ENCODE assay signal across 8 cellular contexts in the genomic region with DNA sequence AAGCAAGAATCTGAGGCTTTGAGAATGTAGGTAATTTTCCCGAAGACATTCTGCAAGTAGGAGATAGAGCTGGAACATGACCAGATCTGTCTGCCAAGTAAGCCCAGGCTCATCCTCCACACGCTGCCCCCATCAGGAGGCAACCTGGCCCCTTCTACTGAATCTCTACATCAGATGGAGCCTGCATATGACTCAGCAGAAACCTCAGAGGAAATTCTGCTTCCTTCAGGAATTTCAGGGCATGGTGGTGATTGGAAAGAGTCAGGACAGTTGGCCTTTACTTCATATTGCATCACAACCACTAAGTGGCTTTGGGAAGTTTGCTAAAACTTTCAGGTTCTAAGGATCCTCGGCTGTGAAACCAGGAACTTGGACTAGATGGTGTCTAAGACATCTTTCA.
DNase-seq lines count a peak whose midpoint lies in the region; TF ChIP-seq lines count a peak whose summit lies in the region.
"Had no signal": no experiment of that assay in that cellular context is flagged by ENCODE, and none has a peak within 500 bp of the region (broad histone marks: within the 10 kb centered on the region; RNA-seq: fewer than 3 reads in every experiment).

No MANE protein-coding gene starts in this region.

- H3F3A ChIP-seq in SU-DHL-6 (ENCODE audit: insufficient read depth) = no peaks in the 10 kb centered on the region
- peaks cover 12% of the 10 kb centered on the region for H3F3A ChIP-seq in smooth muscle cell (ENCODE audit: low read depth)

- H3K9me3 ChIP-seq in SU-DHL-6 (ENCODE audit: insufficient read depth, low read length) = no peaks in the 10 kb centered on the region
- no peaks in the 10 kb centered on the region for H3K9me3 ChIP-seq in fibroblast of lung (ENCODE audit: control insufficient read depth, insufficient read depth, low read depth, low read length)
- no peaks in the 10 kb centered on the region for H3K9me3 ChIP-seq in smooth muscle cell (replicated peaks; ENCODE audit: low read depth)

- H3K36me3 ChIP-seq in SU-DHL-6 (ENCODE audit: low read length) (no peaks in the 10 kb centered on the region), fibroblast of lung (ENCODE audit: control insufficient read depth, insufficient read depth, low read length) (no peaks in the 10 kb centered on the region), smooth muscle cell (ENCODE audit: low read depth) (no peaks in the 10 kb centered on the region)

- TF ChIP-seq CTCF in SU-DHL-6 (IDR thresholded peaks at IDR 0.05; ENCODE audit: insufficient read depth, low read length, poor library complexity, severe bottlenecking) (no peak), fibroblast of lung (conservative IDR thresholded peaks at IDR 0.05 in 1 of 2, IDR thresholded peaks at IDR 0.05 in 1 of 2; ENCODE audit: low read depth in 1 of 2, low read length in 2 of 2) (no peak), smooth muscle cell (IDR thresholded peaks at IDR 0.05; ENCODE audit: borderline replicate concordance, insufficient read depth, poor library complexity, severe bottlenecking) (no peak)

- H2AFZ ChIP-seq in SU-DHL-6 (ENCODE audit: low read depth, low read length, severe bottlenecking) (peak overlapping the region; percentile 9), fibroblast of lung (ENCODE audit: low read length) (no peak overlapping the region), smooth muscle cell (ENCODE audit: low read depth) (no peak overlapping the region)

- peak; percentile 61 for DNase-seq in H4 (ENCODE audit: low spot score)
- peak; percentile 89 to 94 for DNase-seq in fibroblast of lung (ENCODE audit: low read depth in 2 of 2)
- no peak for DNase-seq in smooth muscle cell (lab: John Stamatoyannopoulos, UW; ENCODE audit: unreplicated experiment)
- DNase-seq in NCI-H1930 (lab: John Stamatoyannopoulos, UW) = no peak
- no peak for DNase-seq in NCI-H82 treated with DMSO at 0.1 percent for 48 hours (lab: John Stamatoyannopoulos, UW; ENCODE audit: unreplicated experiment)
- DNase-seq in NCI-H510A treated with DMSO at 0.1 percent for 48 hours (lab: John Stamatoyannopoulos, UW) = no peak
- DNase-seq: NCI-H1436 had no signal

- H4K20me1 ChIP-seq in SU-DHL-6 (ENCODE audit: low read depth, low read length) = no peaks in the 10 kb centered on the region
- H4K20me1 ChIP-seq in fibroblast of lung (ENCODE audit: control insufficient read depth, extremely low read depth, insufficient read depth, low read length) = no peaks in the 10 kb centered on the region
- H4K20me1 ChIP-seq in smooth muscle cell (ENCODE audit: low read depth) = no peaks in the 10 kb centered on the region

- H3K79me2 ChIP-seq in SU-DHL-6 (ENCODE audit: insufficient read depth, low read length) (no peaks in the 10 kb centered on the region), fibroblast of lung (ENCODE audit: control insufficient read depth, insufficient read depth, low read length) (no peaks in the 10 kb centered on the region), smooth muscle cell (ENCODE audit: low read depth) (no peaks in the 10 kb centered on the region)

- H3K9ac ChIP-seq in SU-DHL-6 (ENCODE audit: low read length) (no peak overlapping the region), fibroblast of lung (ENCODE audit: insufficient read depth, low read length) (no peak overlapping the region), smooth muscle cell (ENCODE audit: low read depth) (peak overlapping the region; percentile 32)

- H3K4me3 ChIP-seq in SU-DHL-6 (ENCODE audit: insufficient read depth, low read length, poor library complexity, severe bottlenecking) = no peak overlapping the region
- H3K4me3 ChIP-seq in fibroblast of lung (replicated peaks in 1 of 4; ENCODE audit: control extremely low read depth in 1 of 4, insufficient read depth in 1 of 4, low read depth in 3 of 4, low read length in 4 of 4) = no peak overlapping the region
- no peak overlapping the region for H3K4me3 ChIP-seq in smooth muscle cell

- H3K4me1 ChIP-seq in fibroblast of lung (ENCODE audit: control insufficient read depth, extremely low read depth, insufficient read depth, low read length) (peaks cover 3% of the 10 kb centered on the region), smooth muscle cell (ENCODE audit: low read depth) (no peaks in the 10 kb centered on the region)

- H3K27ac ChIP-seq in SU-DHL-6 (ENCODE audit: low read depth, low read length) (no peak overlapping the region), fibroblast of lung (ENCODE audit: insufficient read depth, low read length) (peak overlapping the region; percentile 36), smooth muscle cell (ENCODE audit: low read depth) (peak overlapping the region; percentile 77)

- 61% methylated on average over 3 of the region's 3 CpGs for WGBS in smooth muscle cell (ENCODE audit: low lambda C conversion rate)

- H3K27me3 ChIP-seq in SU-DHL-6 (ENCODE audit: low read length) (no peaks in the 10 kb centered on the region), fibroblast of lung (ENCODE audit: control insufficient read depth, insufficient read depth, low read length) (no peaks in the 10 kb centered on the region), smooth muscle cell (ENCODE audit: low read depth) (no peaks in the 10 kb centered on the region)

- H3K4me2 ChIP-seq in SU-DHL-6 (ENCODE audit: low read depth, low read length, poor library complexity, severe bottlenecking) (no peak overlapping the region), fibroblast of lung (ENCODE audit: extremely low read depth, insufficient read depth, low read length) (no peak overlapping the region), smooth muscle cell (no peak overlapping the region)

- no peaks in the 10 kb centered on the region for H3K9me2 ChIP-seq in SU-DHL-6 (replicated peaks; ENCODE audit: insufficient read depth, low read length)

Comparison
In these comparisons a context has a peak if more than half of its experiments do, and no peak if none do; other contexts are left out.
1. DNase-seq: peak in H4 (single experiment) and fibroblast of lung (2 of 2); none in smooth muscle cell (single experiment), NCI-H1930 (0 of 2), NCI-H82 treated with DMSO at 0.1 percent for 48 hours (single experiment) and NCI-H510A treated with DMSO at 0.1 percent for 48 hours (single experiment).